ENCODE assay signal across 9 cellular contexts in the genomic region with DNA sequence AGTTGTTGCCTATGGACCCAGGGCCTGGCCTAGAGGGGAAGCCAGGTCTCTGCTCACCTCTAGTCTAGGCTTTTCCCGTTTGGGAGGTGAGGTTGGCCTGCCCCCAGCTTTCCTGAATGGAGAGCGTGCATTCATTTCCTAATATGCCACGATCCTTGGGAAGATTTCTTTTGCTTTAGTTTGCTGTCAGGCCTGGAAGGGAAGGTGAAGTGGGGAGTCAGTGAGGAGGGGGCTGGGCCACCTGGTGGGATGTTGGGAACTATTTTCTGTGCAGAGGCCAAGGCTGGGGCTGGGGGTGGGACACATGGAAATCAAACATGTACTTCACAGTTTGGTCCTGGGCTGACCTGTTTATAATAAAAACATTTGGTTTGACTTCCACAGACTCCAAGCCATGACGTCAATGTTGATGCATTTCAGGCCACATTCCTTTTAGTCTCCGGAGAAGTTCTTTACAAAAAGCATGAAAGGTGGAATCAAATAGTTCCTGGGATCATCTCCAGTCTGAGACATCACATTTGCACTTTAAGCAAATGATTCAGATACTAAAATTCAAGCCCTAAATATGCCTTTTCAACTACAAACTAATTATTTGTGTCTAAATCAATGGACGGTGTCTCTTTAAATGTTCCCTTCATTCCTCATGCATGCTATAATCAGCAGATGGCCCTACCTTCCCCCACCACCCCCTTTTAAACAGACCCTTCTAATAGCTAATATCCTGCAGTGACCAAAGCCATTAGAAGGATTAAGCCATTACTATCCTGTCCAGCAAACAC. TPM values are rescaled to one million over a fixed set of nuclear protein-coding genes. Genes with fewer than 3 reads are reported as not detected.
DNase-seq lines count a peak whose midpoint lies in the region; ATAC-seq and TF ChIP-seq lines count a peak whose summit lies in the region.
"Had no signal": no experiment of that assay in that cellular context is flagged by ENCODE, and none has a peak within 500 bp of the region (broad histone marks: within the 10 kb centered on the region; RNA-seq: fewer than 3 reads in every experiment).

No MANE protein-coding gene starts in this region.

- H3K36me3 ChIP-seq in SJSA1, result no peaks in the 10 kb centered on the region
- no peaks in the 10 kb centered on the region for H3K36me3 ChIP-seq in osteoblast (ENCODE audit: insufficient read depth, low read length)

- H3K9me3 ChIP-seq in SJSA1 (replicated peaks), result no peaks in the 10 kb centered on the region
- no peaks in the 10 kb centered on the region for H3K9me3 ChIP-seq in osteoblast (ENCODE audit: low read depth, low read length)

- ATAC-seq in HG02610 (IDR thresholded peaks at IDR 0.05; ENCODE audit: unreplicated experiment), result no peak

- DNase-seq in Caki2 (ENCODE audit: low read depth) (peak; percentile 45), SJSA1 (ENCODE audit: low read depth in 1 of 2, low spot score in 2 of 2) (peak in 1 of 2 experiments; percentile 51), fibroblast of mammary gland (ENCODE audit: low read depth) (peak; percentile 97), osteoblast (ENCODE audit: insufficient read length, low spot score, missing footprints) (peak; percentile 56), SK-N-DZ (ENCODE audit: low spot score) (no peak), NCI-H1436 (lab: John Stamatoyannopoulos, UW) (no peak), hippocampal formation (lab: John Stamatoyannopoulos, UW) (no peak)

- H3K4me1 ChIP-seq in SJSA1 (replicated peaks), result peaks cover 41% of the 10 kb centered on the region
- peaks cover 60% of the 10 kb centered on the region for H3K4me1 ChIP-seq in osteoblast (ENCODE audit: insufficient read depth, low read length)

- H3K27ac ChIP-seq in SJSA1 (peak overlapping the region; percentile 87), osteoblast (ENCODE audit: low read depth, low read length) (peak overlapping the region; percentile 96)

- H3K4me2 ChIP-seq in osteoblast (ENCODE audit: insufficient read depth, low read length), result peak overlapping the region; percentile 75

- no peaks in the 10 kb centered on the region for H3K79me2 ChIP-seq in osteoblast (ENCODE audit: insufficient read depth, low read length)

- no peaks in the 10 kb centered on the region for H4K20me1 ChIP-seq in osteoblast (ENCODE audit: insufficient read depth, low read length)

- H3K27me3 ChIP-seq in SJSA1 (replicated peaks) (no peaks in the 10 kb centered on the region), osteoblast (ENCODE audit: insufficient read depth, low read length) (no peaks in the 10 kb centered on the region)

- in situ Hi-C loops in Caki2 (cut with HindIII; ENCODE audit: low pct_unique_long_range_greater_than_20kb, low sequenced_read_pairs), result no loop called here

- H2AFZ ChIP-seq in osteoblast (ENCODE audit: low read length), result peak overlapping the region; percentile 10

- TF ChIP-seq CTCF in fibroblast of mammary gland (conservative IDR thresholded peaks at IDR 0.05; ENCODE audit: control insufficient read depth, insufficient read depth, low read depth, low read length) (no peak), osteoblast (IDR thresholded peaks at IDR 0.05; ENCODE audit: extremely low read depth, low read depth, low read length) (no peak)

- H3K4me3 ChIP-seq in SJSA1, result no peak overlapping the region
- H3K4me3 ChIP-seq in fibroblast of mammary gland (ENCODE audit: control insufficient read depth, low read depth, low read length), result no peak overlapping the region
- no peak overlapping the region for H3K4me3 ChIP-seq in osteoblast (ENCODE audit: insufficient read depth, low read length)

RNA-seq across cellular contexts. Expression of a gene that starts 41.5 kb away (rescaled TPM):
- not detected in 2 replicates for total RNA-seq in Caki2 (2014; rRNA removed; shearing (Covaris generic); ENCODE audit: low replicate concordance)
- not detected in 2 replicates for total RNA-seq in SJSA1 (2014; rRNA removed; shearing (Covaris generic))
- 46.7 and 96.1 TPM in 2 replicates for total RNA-seq in osteoblast
- not detected in 2 replicates for polyA plus RNA-seq in SK-N-DZ (2014; cell fraction: cytosol; rRNA removed)
- not detected in 2 replicates for polyA plus RNA-seq in SK-N-DZ (2014; cell fraction: nucleus; rRNA removed)
- total RNA-seq: activated T-helper 2 cell treated with anti-CD3 and anti-CD28 coated beads, Interferon-gamma antibody, Interleukin-2, Interleukin-4, amounts not matched to agents 10 μg/mL and 5 μg/mL and 100 μg/mL, durations not matched to agents 14 hours and 24 hours and 36 hours had no signal

Comparison
In these comparisons a context has a peak if more than half of its experiments do, and no peak if none do; other contexts are left out.
1. DNase-seq: peak in Caki2 (single experiment), fibroblast of mammary gland (single experiment) and osteoblast (single experiment); none in SK-N-DZ (single experiment), NCI-H1436 (single experiment) and hippocampal formation (0 of 2).
2. RNA of a gene that starts 41.5 kb away (total RNA-seq): 46.7 to 96.1 TPM in osteoblast; not detected in Caki2 and not detected in SJSA1; every median in the first group is over 10 times any median in the second.